In genomic region chr16:69904495-69905170, GRCh38 we compare ENCODE assay signal across 31 cellular contexts. TPM values are rescaled to one million over a fixed set of nuclear protein-coding genes. Genes with fewer than 3 reads are reported as not detected.
DNase-seq lines count a peak whose midpoint lies in the region; ATAC-seq and TF ChIP-seq lines count a peak whose summit lies in the region.
"Had no signal": no experiment of that assay in that cellular context is flagged by ENCODE, and none has a peak within 500 bp of the region (broad histone marks: within the 10 kb centered on the region; RNA-seq: fewer than 3 reads in every experiment).

No MANE protein-coding gene starts in this region.

- intact Hi-C loops in mucosa of descending colon (cut with DNase I, micrococcal nuclease) = no loop called here

- peaks cover 3% of the 10 kb centered on the region for H3K4me1 Mint-ChIP-seq in T-helper 17 cell
- H3K4me1 Mint-ChIP-seq: activated CD4-positive, alpha-beta T cell treated with anti-CD3 and anti-CD28 coated beads, Interleukin-2, amount 10 ng/mL, durations not matched to agents 7 days and 5 days; naive thymus-derived CD4-positive, alpha-beta T cell; stimulated activated naive CD8-positive, alpha-beta T cell treated with anti-CD3 and anti-CD28 coated beads, Interleukin-15, amount 100 ng/mL, for 72 hours had no signal

- no peak overlapping the region for H3K27ac Mint-ChIP-seq in T-helper 17 cell
- H3K27ac Mint-ChIP-seq: activated CD4-positive, alpha-beta T cell treated with anti-CD3 and anti-CD28 coated beads, Interleukin-2, amount 10 ng/mL, durations not matched to agents 7 days and 5 days; mesothelial cell of epicardium had no signal

- H3K36me3 Mint-ChIP-seq in T-helper 17 cell (ENCODE audit: low read depth) = peaks cover 5% of the 10 kb centered on the region
- H3K36me3 Mint-ChIP-seq: activated naive CD4-positive, alpha-beta T cell treated with anti-CD3 and anti-CD28 coated beads, Interleukin-2, amount 50 U/mL, for 72 hours had no signal

- no peak overlapping the region for H3K4me3 ChIP-seq in H7 (ENCODE audit: insufficient read depth, low read depth, low read length)
- no peak overlapping the region for H3K4me3 ChIP-seq in fibroblast of mammary gland (ENCODE audit: control insufficient read depth, low read depth, low read length)
- no peak overlapping the region for H3K4me3 ChIP-seq in mucosa of descending colon
- H3K4me3 ChIP-seq: BLaER1 treated with 17β-estradiol and CSF1 and Interleukin-3, amounts not matched to agents 10 nM and 100 nM; SJSA1 had no signal

- H3K36me3 ChIP-seq in H7 (replicated peaks; ENCODE audit: control insufficient read depth, insufficient read depth, low read length) (0 out of 2 replicates have a peak, but pooled peaks cover 1% of the 10 kb centered on the region), mucosa of descending colon (ENCODE audit: low read depth) (no peaks in the 10 kb centered on the region)
- H3K36me3 ChIP-seq: SJSA1, WERI-Rb-1 had no signal

- H3K9me3 ChIP-seq in mucosa of descending colon = no peaks in the 10 kb centered on the region
- no peaks in the 10 kb centered on the region for H3K9me3 ChIP-seq in T-helper 17 cell (ENCODE audit: control insufficient read depth, low read length, poor library complexity, severe bottlenecking)
- H3K9me3 ChIP-seq: SJSA1, tibial artery had no signal

- H3K4me3 Mint-ChIP-seq in T-helper 17 cell = no peak overlapping the region
- H3K4me3 Mint-ChIP-seq: activated CD4-positive, alpha-beta T cell treated with anti-CD3 and anti-CD28 coated beads, Interleukin-2, amount 10 ng/mL, durations not matched to agents 7 days and 5 days; mesothelial cell of epicardium; naive thymus-derived CD4-positive, alpha-beta T cell; stimulated activated naive CD8-positive, alpha-beta T cell treated with anti-CD3 and anti-CD28 coated beads, Interleukin-15, amount 100 ng/mL, for 72 hours had no signal

- TF ChIP-seq CTCF in fibroblast of mammary gland (conservative IDR thresholded peaks at IDR 0.05; ENCODE audit: control insufficient read depth, insufficient read depth, low read depth, low read length) = no peak
- TF ChIP-seq CTCF in mucosa of descending colon (IDR thresholded peaks at IDR 0.05) = no peak

- no peaks in the 10 kb centered on the region for H3K4me1 ChIP-seq in mucosa of descending colon (ENCODE audit: low read depth)

- DNase-seq in H7 = peak; percentile 37
- DNase-seq in NCI-H69 (lab: John Stamatoyannopoulos, UW) = peak; percentile 54
- DNase-seq in fibroblast of mammary gland (ENCODE audit: low read depth) = peak; percentile 48
- peak in 2 of 3 donors; percentile 42 to 43 for DNase-seq in mucosa of descending colon
- DNase-seq in NCI-H187 (lab: John Stamatoyannopoulos, UW) = no peak
- no peak for DNase-seq in T-helper 17 cell
- DNase-seq in RKO (ENCODE audit: low spot score) = no peak
- no peak for DNase-seq in activated CD4-positive, alpha-beta T cell treated with anti-CD3 and anti-CD28 coated beads, Interleukin-2, amount 50 U/mL, for 1 hour
- DNase-seq: activated CD4-positive, alpha-beta T cell treated with anti-CD3 and anti-CD28 coated beads, Interleukin-2, amount 10 ng/mL, durations not matched to agents 7 days and 5 days; activated effector memory CD4-positive, alpha-beta T cell treated with Interleukin-2 at 50 U/mL for 16 hours; activated T-cell treated with anti-CD3 and anti-CD28 coated beads, Interleukin-2, amount 50 U/mL, for 1 hour; anterior cingulate cortex; DMS53; hypothalamus; islet precursor cell; Kasumi-1; left ventricle myocardium superior; MV-4-11; naive thymus-derived CD4-positive, alpha-beta T cell; NCI-H1436; NCI-H446; stimulated activated CD4-positive, alpha-beta T cell treated with anti-CD3 and anti-CD28 coated beads, Interleukin-12 subunit alpha, Interleukin-12 subunit beta, amount 100 ng/mL, for 4 hours; stimulated activated CD4-positive, alpha-beta T cell treated with anti-CD3 and anti-CD28 coated beads, Interleukin-2, amount 100 ng/mL, for 48 hours; stimulated activated naive CD8-positive, alpha-beta T cell treated with anti-CD3 and anti-CD28 coated beads, Interleukin-15, amount 100 ng/mL, for 72 hours; WERI-Rb-1 had no signal

- peak; percentile 96 for ATAC-seq in mucosa of descending colon
- ATAC-seq in T-helper 17 cell = no peak
- ATAC-seq: activated naive CD4-positive, alpha-beta T cell treated with anti-CD3 and anti-CD28 coated beads, Interleukin-2, amount 50 U/mL, for 72 hours; left ventricle myocardium superior; naive thymus-derived CD4-positive, alpha-beta T cell; sciatic nerve; stimulated activated naive CD8-positive, alpha-beta T cell treated with anti-CD3 and anti-CD28 coated beads, Interleukin-15, amount 100 ng/mL, for 72 hours had no signal

- no peaks in the 10 kb centered on the region for H3K27me3 Mint-ChIP-seq in T-helper 17 cell
- H3K27me3 Mint-ChIP-seq: activated CD4-positive, alpha-beta T cell treated with anti-CD3 and anti-CD28 coated beads, Interleukin-2, amount 10 ng/mL, durations not matched to agents 7 days and 5 days; naive thymus-derived CD4-positive, alpha-beta T cell; stimulated activated naive CD8-positive, alpha-beta T cell treated with anti-CD3 and anti-CD28 coated beads, Interleukin-15, amount 100 ng/mL, for 72 hours had no signal

- no peaks in the 10 kb centered on the region for H3K27me3 ChIP-seq in H7 (ENCODE audit: control insufficient read depth, insufficient read depth, low read length)
- H3K27me3 ChIP-seq: BLaER1 treated with 17β-estradiol and CSF1 and Interleukin-3, amounts not matched to agents 10 nM and 100 nM; SJSA1; tibial artery had no signal

RNA-seq across cellular contexts. Expression of gene CLEC18A, which starts 46.5 kb away (rescaled TPM):
- 0.63 TPM in 1 of 2 replicates, not detected in the other for total RNA-seq in H7 (2014; rRNA removed; shearing (Covaris generic))
- 1 to 10 TPM in 2 of 3 donors, under 1 TPM in 1; 0.43 to 2.9 (median 1.6) TPM for total RNA-seq in mucosa of descending colon
- total RNA-seq in T-helper 17 cell = 1 to 10 TPM; 1.8 to 2.1 TPM
- total RNA-seq: SJSA1 had no signal

Comparison
In these comparisons a context has a peak if more than half of its experiments do, and no peak if none do; other contexts are left out.
1. DNase-seq: peak in H7 (single experiment), NCI-H69 (single experiment), fibroblast of mammary gland (single experiment) and mucosa of descending colon (2 of 3); none in NCI-H187 (0 of 2), T-helper 17 cell (0 of 3), RKO (single experiment) and activated CD4-positive, alpha-beta T cell treated with anti-CD3 and anti-CD28 coated beads, Interleukin-2, amount 50 U/mL, for 1 hour (single experiment).